Comparison of ENCODE assay signal across 1 cellular context in genomic region chr2:20050104-20050711, GRCh38.
TF ChIP-seq lines count a peak whose summit lies in the region.

No MANE protein-coding gene starts in this region.

TF ChIP-seq in K562, 482 proteins besides CTCF, POLR2A, EP300 and RAD21 (continued from another document):
- TF ChIP-seq ATF3 (IDR thresholded peaks at IDR 0.05), result peak; percentile 21; the same call in 1 of the 2 replicates
- TF ChIP-seq ATF3 (CRISPR knock-in tag; conservative IDR thresholded peaks at IDR 0.05), result no peak
- peak; percentile 47; the same call in 1 of the 2 replicates for TF ChIP-seq KLF16 (IDR thresholded peaks at IDR 0.05)
- no peak for TF ChIP-seq ZNF174 (CRISPR knock-in tag; IDR thresholded peaks at IDR 0.05)
- TF ChIP-seq ZNF12 (CRISPR knock-in tag; IDR thresholded peaks at IDR 0.05), result no peak
- no peak for TF ChIP-seq CCNT2 (IDR thresholded peaks at IDR 0.05; ENCODE audit: borderline replicate concordance, extremely low read depth, insufficient read length, low read depth, low read length)
- TF ChIP-seq JUND (IDR thresholded peaks at IDR 0.05; ENCODE audit: borderline replicate concordance, low read depth, low read length), result 0 out of 2 replicates have a peak, but pooled peaks have one; percentile 27
- no peak; the same call in 2 of the 3 replicates for TF ChIP-seq JUND (tag; IDR thresholded peaks at IDR 0.05; ENCODE audit: borderline replicate concordance, low read depth, low read length)
- TF ChIP-seq ZNF143 (CRISPR knock-in tag; IDR thresholded peaks at IDR 0.05), result no peak
- no peak for TF ChIP-seq ZNF224 (CRISPR knock-in tag; IDR thresholded peaks at IDR 0.05)
- no peak for TF ChIP-seq NEUROD1 (IDR thresholded peaks at IDR 0.05; ENCODE audit: borderline replicate concordance, low read depth, low read length, partially characterized antibody)
- TF ChIP-seq HDAC2 (IDR thresholded peaks at IDR 0.05), result no peak
- TF ChIP-seq ILF3 (IDR thresholded peaks at IDR 0.05; ENCODE audit: borderline replicate concordance), result no peak
- TF ChIP-seq CTBP1 (IDR thresholded peaks at IDR 0.05; ENCODE audit: borderline replicate concordance), result peak; percentile 49; the same call in 1 of the 2 replicates
- TF ChIP-seq CAMTA2 (CRISPR knock-in tag; conservative IDR thresholded peaks at IDR 0.05), result no peak
- TF ChIP-seq ZSCAN29 (IDR thresholded peaks at IDR 0.05), result no peak
- TF ChIP-seq MAFG (tag; conservative IDR thresholded peaks at IDR 0.05), result peak; percentile 69
- no peak for TF ChIP-seq GATAD2A (IDR thresholded peaks at IDR 0.05)
- no peak for TF ChIP-seq ZNF444 (CRISPR knock-in tag; IDR thresholded peaks at IDR 0.05)
- TF ChIP-seq SOX6 (IDR thresholded peaks at IDR 0.05), result peak; percentile 41; the same call in 1 of the 2 replicates
- no peak for TF ChIP-seq HDGF (IDR thresholded peaks at IDR 0.05)
- TF ChIP-seq NFE2 (IDR thresholded peaks at IDR 0.05; ENCODE audit: low read depth), result peak; percentile 77
- peak; percentile 82 for TF ChIP-seq CREM (IDR thresholded peaks at IDR 0.05; ENCODE audit: low read depth)
- no peak; the same call in none of the 2 replicates for TF ChIP-seq DPF2 (IDR thresholded peaks at IDR 0.05)
- TF ChIP-seq ZBTB17 (CRISPR knock-in tag; IDR thresholded peaks at IDR 0.05), result 0 out of 2 replicates have a peak, but pooled peaks have one; percentile 19
- TF ChIP-seq TOE1 (IDR thresholded peaks at IDR 0.05; ENCODE audit: borderline replicate concordance), result no peak
- TF ChIP-seq TOE1 (CRISPR knock-in tag; IDR thresholded peaks at IDR 0.05; ENCODE audit: borderline replicate concordance, low read depth), result no peak
- TF ChIP-seq RFX5 (IDR thresholded peaks at IDR 0.05; ENCODE audit: low read depth, low read length), result no peak
- no peak for TF ChIP-seq ZNF785 (CRISPR knock-in tag; IDR thresholded peaks at IDR 0.05)
- TF ChIP-seq NKRF (IDR thresholded peaks at IDR 0.05; ENCODE audit: borderline replicate concordance), result no peak
- TF ChIP-seq CREBBP (IDR thresholded peaks at IDR 0.05; ENCODE audit: low read depth, low read length), result no peak
- no peak for TF ChIP-seq ZBTB12 (CRISPR knock-in tag; IDR thresholded peaks at IDR 0.05)
- TF ChIP-seq SMARCA4 (IDR thresholded peaks at IDR 0.05), result peak; percentile 72
- TF ChIP-seq BDP1 (IDR thresholded peaks at IDR 0.05; ENCODE audit: insufficient read depth, insufficient read length), result no peak
- TF ChIP-seq ZNF263 (CRISPR knock-in tag; IDR thresholded peaks at IDR 0.05; ENCODE audit: borderline replicate concordance), result no peak
- TF ChIP-seq XRCC4 (IDR thresholded peaks at IDR 0.05; ENCODE audit: extremely low read depth, insufficient read depth, insufficient read length), result no peak
- no peak for TF ChIP-seq ZNF77 (CRISPR knock-in tag; IDR thresholded peaks at IDR 0.05)
- no peak for TF ChIP-seq ZNF561 (CRISPR knock-in tag; conservative IDR thresholded peaks at IDR 0.05)
- peak; percentile 81 for TF ChIP-seq ARID1B (IDR thresholded peaks at IDR 0.05)
- TF ChIP-seq MCM2 (IDR thresholded peaks at IDR 0.05; ENCODE audit: low read depth), result no peak
- no peak for TF ChIP-seq U2AF2 (optimal IDR thresholded peaks at IDR 0.05; ENCODE audit: low read depth, low read length)
- no peak for TF ChIP-seq COPS2 (conservative IDR thresholded peaks at IDR 0.05)
